ENCODE assay signal across 8 cellular contexts in genomic region chr15:40942337-40942854, GRCh38. TPM values are rescaled to one million over a fixed set of nuclear protein-coding genes. Genes with fewer than 3 reads are reported as not detected.
DNase-seq lines count a peak whose midpoint lies in the region; ATAC-seq and TF ChIP-seq lines count a peak whose summit lies in the region.

No MANE protein-coding gene starts in this region.

- H3K9me3 ChIP-seq in Peyer's patch (no peaks in the 10 kb centered on the region), neutrophil (no peaks in the 10 kb centered on the region)

- H3K27me3 ChIP-seq in Peyer's patch (no peaks in the 10 kb centered on the region), neutrophil (peaks cover 40% of the 10 kb centered on the region)

- TF ChIP-seq CTCF in Peyer's patch (IDR thresholded peaks at IDR 0.05) (no peak), epithelial cell of proximal tubule (conservative IDR thresholded peaks at IDR 0.05; ENCODE audit: low read depth, low read length) (no peak), neutrophil (IDR thresholded peaks at IDR 0.05) (no peak)

- no peak for ATAC-seq in HG03196 (IDR thresholded peaks at IDR 0.05; ENCODE audit: unreplicated experiment)
- no peak for ATAC-seq in HG03108 (IDR thresholded peaks at IDR 0.05; ENCODE audit: unreplicated experiment)

- DNase-seq in NCI-H526 treated with DMSO at 0.1 percent for 48 hours (lab: John Stamatoyannopoulos, UW) = peak; percentile 10
- DNase-seq in NCI-H526 (lab: John Stamatoyannopoulos, UW) = no peak
- DNase-seq in Peyer's patch = no peak
- no peak for DNase-seq in epithelial cell of proximal tubule (ENCODE audit: low read depth)
- no peak for DNase-seq in activated effector memory CD4-positive, alpha-beta T cell treated with Interleukin-2 at 50 U/mL for 16 hours

- H3K36me3 ChIP-seq in Peyer's patch (peaks cover 0 to 6% (median 0%) of the 10 kb centered on the region in 3 donors), neutrophil (no peaks in the 10 kb centered on the region)

- H3K4me1 ChIP-seq in Peyer's patch (peaks cover 0 to 33% (median 12%) of the 10 kb centered on the region in 4 donors), neutrophil (ENCODE audit: control insufficient read depth in 1 of 2, insufficient read depth in 1 of 2, low read depth in 1 of 2, low read length in 1 of 2) (peaks cover 26 to 28% of the 10 kb centered on the region in 2 experiments)

- H3K4me3 ChIP-seq in Peyer's patch (peak overlapping the region; percentile 53 to 81 (median 60)), epithelial cell of proximal tubule (ENCODE audit: low read depth, low read length) (peak overlapping the region; percentile 57), neutrophil (ENCODE audit: low read depth in 1 of 2, low read length in 1 of 2) (peak overlapping the region; percentile 78 to 86)

- H3K27ac ChIP-seq in Peyer's patch = peak overlapping the region; percentile 79 to 94 (median 80)
- peak overlapping the region; percentile 69 for H3K27ac ChIP-seq in neutrophil

- TF ChIP-seq POLR2A in Peyer's patch (IDR thresholded peaks at IDR 0.05) = no peak

RNA-seq across cellular contexts. Expression of gene CHAC1, which starts 10.9 kb away (rescaled TPM):
- 1 to 10 TPM in 1 of 4 donors, not detected in 3; 2.4 TPM for total RNA-seq in Peyer's patch
- 14.3 and 23.8 TPM in 2 replicates for total RNA-seq in epithelial cell of proximal tubule

RNA-seq across cellular contexts. Expression of gene DLL4, which starts 13.3 kb away (rescaled TPM):
- total RNA-seq in Peyer's patch (10 to 100 TPM in 3 of 4 donors, 1 to 10 TPM in 1; 7.8 to 15.3 (median 12.3) TPM), epithelial cell of proximal tubule (0.07 and 0.69 TPM in 2 replicates)

RNA-seq across cellular contexts. Expression of gene VPS18, which starts 48.1 kb away (rescaled TPM):
- total RNA-seq in Peyer's patch (10 to 100 TPM; 15.7 to 26.8 (median 23.8) TPM), epithelial cell of proximal tubule (27.2 and 35.4 TPM in 2 replicates)
